10 cellular contexts compared by ENCODE assay signal in the genomic region with DNA sequence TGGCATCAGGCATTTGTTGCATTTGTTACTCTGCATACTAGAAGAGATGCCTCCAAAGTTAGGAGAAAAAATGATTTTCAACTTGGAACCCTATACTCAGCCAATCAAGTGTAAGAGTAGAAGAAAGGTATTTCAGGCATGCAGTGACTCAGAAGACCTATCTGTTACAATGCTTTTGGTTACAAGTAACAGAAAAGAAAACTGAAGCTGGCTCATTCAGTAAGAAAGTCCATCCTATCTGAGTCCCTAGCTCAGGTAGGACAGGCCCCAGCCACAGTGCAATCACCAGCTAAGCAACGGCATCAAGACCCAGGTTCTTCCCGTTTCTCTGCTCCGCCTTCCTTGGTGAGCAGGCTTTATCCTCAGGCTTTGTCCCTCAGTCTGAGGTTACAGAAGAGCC. TPM values are rescaled to one million over a fixed set of nuclear protein-coding genes. Genes with fewer than 3 reads are reported as not detected.
DNase-seq lines count a peak whose midpoint lies in the region; ATAC-seq, FAIRE-seq and TF ChIP-seq lines count a peak whose summit lies in the region.
"Had no signal": no experiment of that assay in that cellular context is flagged by ENCODE, and none has a peak within 500 bp of the region (broad histone marks: within the 10 kb centered on the region; RNA-seq: fewer than 3 reads in every experiment).

No MANE protein-coding gene starts in this region.

- H3K4me3 Mint-ChIP-seq in memory B cell = no peak overlapping the region

- H3K4me1 Mint-ChIP-seq in memory B cell = peaks cover 22% of the 10 kb centered on the region

- H3K9me3 Mint-ChIP-seq in memory B cell = no peaks in the 10 kb centered on the region

- no peak for TF ChIP-seq CTCF in cardiac fibroblast (IDR thresholded peaks at IDR 0.05; ENCODE audit: low read depth, low read length)

- FAIRE-seq in frontal cortex (lab: Jason Lieb, UNC) = no peak

- H3K27ac Mint-ChIP-seq in memory B cell = peak overlapping the region; percentile 16

- no peak overlapping the region for H3K4me3 ChIP-seq in cardiac fibroblast (replicated peaks in 1 of 2; ENCODE audit: low read depth in 2 of 2, low read length in 2 of 2)

- DNase-seq in AG20443 (ENCODE audit: low spot score) (peak; percentile 49), HS-5 (ENCODE audit: low read depth) (peak; percentile 46), cardiac fibroblast (ENCODE audit: low read depth in 2 of 2) (peak; percentile 70 to 73), memory B cell (ENCODE audit: low spot score in 2 of 2) (no peak), T-helper 9 cell (no peak), frontal cortex (ENCODE audit: low spot score in 2 of 2) (no peak)
- no peak for DNase-seq in activated CD4-positive, alpha-beta T cell treated with anti-CD3 and anti-CD28 coated beads for 4 hours
- DNase-seq: caudate nucleus; stimulated activated naive CD4-positive, alpha-beta T cell had no signal

- no peak for ATAC-seq in memory B cell (ENCODE audit: low read depth)
- no peak for ATAC-seq in HG03097 (IDR thresholded peaks at IDR 0.05; ENCODE audit: low FRiP score, unreplicated experiment)

- H3K27me3 Mint-ChIP-seq in memory B cell = no peaks in the 10 kb centered on the region

- peaks cover 12% of the 10 kb centered on the region for H3K36me3 Mint-ChIP-seq in memory B cell

RNA-seq across cellular contexts. Expression of gene MECP2, which starts 23.3 kb away (rescaled TPM):
- 21.2 TPM for total RNA-seq in frontal cortex

RNA-seq across cellular contexts. Expression of gene IRAK1, which starts 54.5 kb away (rescaled TPM):
- 6.9 TPM for total RNA-seq in frontal cortex

Comparison
In these comparisons a context has a peak if more than half of its experiments do, and no peak if none do; other contexts are left out.
1. DNase-seq: peak in AG20443 (single experiment), HS-5 (single experiment) and cardiac fibroblast (2 of 2); none in memory B cell (0 of 2), T-helper 9 cell (single experiment), frontal cortex (0 of 2) and activated CD4-positive, alpha-beta T cell treated with anti-CD3 and anti-CD28 coated beads for 4 hours (0 of 2).